Comparison of ENCODE assay signal across 8 cellular contexts in the genomic region with DNA sequence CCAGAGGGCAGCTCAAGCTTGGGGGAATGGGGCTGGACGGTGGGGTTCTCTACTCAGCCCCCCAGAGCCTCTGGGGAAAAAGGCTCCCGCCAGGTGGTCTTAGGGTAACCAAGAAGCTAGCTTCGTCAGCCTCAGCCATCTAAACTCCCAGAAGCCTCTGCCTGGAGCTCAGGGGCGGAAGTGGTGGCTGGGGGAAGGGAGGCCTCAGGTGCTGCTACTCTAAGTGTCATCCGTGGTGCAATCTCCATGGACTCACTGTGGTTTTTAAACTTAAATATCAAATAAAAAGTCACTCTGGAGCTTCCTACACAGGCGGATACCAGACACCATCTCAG. TPM values are rescaled to one million over a fixed set of nuclear protein-coding genes. Genes with fewer than 3 reads are reported as not detected.
DNase-seq lines count a peak whose midpoint lies in the region; ATAC-seq and TF ChIP-seq lines count a peak whose summit lies in the region.

No MANE protein-coding gene starts in this region.

- H4K20me1 ChIP-seq in OCI-LY7 (ENCODE audit: insufficient read depth, low read length): peaks cover 9% of the 10 kb centered on the region

- TF ChIP-seq CTCF in OCI-LY7 (conservative IDR thresholded peaks at IDR 0.05; ENCODE audit: low read length) (no peak), nephron progenitor cell (IDR thresholded peaks at IDR 0.05) (no peak)

- peak overlapping the region; percentile 97 for H3K4me2 ChIP-seq in OCI-LY7 (ENCODE audit: low read length)

- peaks cover 56% of the 10 kb centered on the region for H3K79me2 ChIP-seq in OCI-LY7 (ENCODE audit: insufficient read depth, low read depth, low read length)

- ATAC-seq in GM18502 (IDR thresholded peaks at IDR 0.05; ENCODE audit: poor library complexity, unreplicated experiment) (peak; percentile 70), HG02763 (IDR thresholded peaks at IDR 0.05; ENCODE audit: unreplicated experiment) (peak; percentile 62)

- DNase-seq in OCI-LY7 (ENCODE audit: low spot score) (peak; percentile 86), nephron progenitor cell (no peak), NCI-H2227 treated with DMSO at 0.1 percent for 48 hours (lab: John Stamatoyannopoulos, UW) (no peak), HAP-1 (ENCODE audit: low spot score in 2 of 2) (no peak), superior temporal gyrus (ENCODE audit: extremely low spot score) (no peak)
- peak; percentile 88 for DNase-seq in activated naive CD4-positive, alpha-beta T cell treated with anti-CD3 and anti-CD28 coated beads, Interleukin-2, amount 10 ng/mL, durations not matched to agents 7 days and 5 days

- BruUV-seq in OCI-LY7 (replicated peaks; lab: Mats Ljungman, UMichigan): no TSS peak

- peaks cover 49% of the 10 kb centered on the region for H3K36me3 ChIP-seq in OCI-LY7 (ENCODE audit: insufficient read depth, low read length)
- H3K36me3 ChIP-seq in HAP-1 (replicated peaks): no peaks in the 10 kb centered on the region

- H3K9me3 Mint-ChIP-seq in activated naive CD4-positive, alpha-beta T cell treated with anti-CD3 and anti-CD28 coated beads, Interleukin-2, amount 10 ng/mL, durations not matched to agents 7 days and 5 days: peaks cover 20% of the 10 kb centered on the region
- peaks cover 32% of the 10 kb centered on the region for H3K9me3 Mint-ChIP-seq in nephron progenitor cell

- POLR2A ChIA-PET in OCI-LY7 (lab: Charles Lee): interaction anchor here (0.6 to 1.4 kb wide), 6 partner anchors 10 to 1826 kb away, joined by 3 to 13 read pairs (median 6); a partner anchor contains a TSS

- H3K9me3 ChIP-seq in OCI-LY7 (ENCODE audit: low read length): peaks cover 32% of the 10 kb centered on the region
- H3K9me3 ChIP-seq in HAP-1: no peaks in the 10 kb centered on the region

- H3K27me3 ChIP-seq in HAP-1 (ENCODE audit: low read depth): no peaks in the 10 kb centered on the region

- H3K27ac ChIP-seq in OCI-LY7 (ENCODE audit: low read depth, low read length, poor library complexity, severe bottlenecking): peak overlapping the region; percentile 86

- H3K4me3 Mint-ChIP-seq in activated naive CD4-positive, alpha-beta T cell treated with anti-CD3 and anti-CD28 coated beads, Interleukin-2, amount 10 ng/mL, durations not matched to agents 7 days and 5 days: peak overlapping the region; percentile 86
- peak overlapping the region; percentile 69 for H3K4me3 Mint-ChIP-seq in nephron progenitor cell

- peak overlapping the region; percentile 92 for H3K27ac Mint-ChIP-seq in activated naive CD4-positive, alpha-beta T cell treated with anti-CD3 and anti-CD28 coated beads, Interleukin-2, amount 10 ng/mL, durations not matched to agents 7 days and 5 days
- no peak overlapping the region for H3K27ac Mint-ChIP-seq in nephron progenitor cell

- H3K27me3 Mint-ChIP-seq in activated naive CD4-positive, alpha-beta T cell treated with anti-CD3 and anti-CD28 coated beads, Interleukin-2, amount 10 ng/mL, durations not matched to agents 7 days and 5 days: no peaks in the 10 kb centered on the region
- peaks cover 56% of the 10 kb centered on the region for H3K27me3 Mint-ChIP-seq in nephron progenitor cell (ENCODE audit: low read depth, poor library complexity)

- peak overlapping the region; percentile 93; the same call in 1 of the 2 replicates for H2AFZ ChIP-seq in OCI-LY7 (ENCODE audit: low read length)

- H3K4me3 ChIP-seq in OCI-LY7 (ENCODE audit: low read depth, low read length, poor library complexity, severe bottlenecking): peak overlapping the region; percentile 88
- no peak overlapping the region for H3K4me3 ChIP-seq in HAP-1

- peaks cover 57% of the 10 kb centered on the region for H3K4me1 Mint-ChIP-seq in activated naive CD4-positive, alpha-beta T cell treated with anti-CD3 and anti-CD28 coated beads, Interleukin-2, amount 10 ng/mL, durations not matched to agents 7 days and 5 days
- H3K4me1 Mint-ChIP-seq in nephron progenitor cell: peaks cover 4% of the 10 kb centered on the region

- intact Hi-C loops in OCI-LY7 (cut with micrococcal nuclease; ENCODE audit: unreplicated experiment): loop anchor here (1.0 kb wide), 1 partner anchor 55 kb away; a partner anchor contains a TSS

- in situ Hi-C loops in HAP-1 (cut with MboI; ENCODE audit: low sequenced_read_pairs): no loop called here

- H3K4me1 ChIP-seq in OCI-LY7 (ENCODE audit: insufficient read depth, low read length, poor library complexity, severe bottlenecking) (peaks cover 19% of the 10 kb centered on the region), HAP-1 (no peaks in the 10 kb centered on the region)

- H3K9me2 ChIP-seq in OCI-LY7 (ENCODE audit: insufficient read depth, low read length): no peaks in the 10 kb centered on the region

- H3K36me3 Mint-ChIP-seq in activated naive CD4-positive, alpha-beta T cell treated with anti-CD3 and anti-CD28 coated beads, Interleukin-2, amount 10 ng/mL, durations not matched to agents 7 days and 5 days: peaks cover 47% of the 10 kb centered on the region
- H3K36me3 Mint-ChIP-seq in nephron progenitor cell (ENCODE audit: low read depth): no peaks in the 10 kb centered on the region

- CTCF ChIA-PET in OCI-LY7 (lab: Charles Lee; ENCODE audit: unreplicated experiment): no interaction called here
- CTCF ChIA-PET in activated naive CD4-positive, alpha-beta T cell treated with anti-CD3 and anti-CD28 coated beads, Interleukin-2, amount 10 ng/mL, durations not matched to agents 7 days and 5 days (lab: Charles Lee): interaction anchor here (1.1 to 2.0 kb wide), 3 partner anchors 10 to 57 kb away, joined by 4 to 14 read pairs (median 6); no protein-coding TSS in a partner anchor

RNA-seq across cellular contexts. Expression of a gene that starts 0.7 kb away (rescaled TPM):
- 159 and 161 TPM in 2 replicates for total RNA-seq in OCI-LY7 (2014; rRNA removed; shearing (Covaris generic))
- total RNA-seq in OCI-LY7 (2022): 196 and 205 TPM in 2 replicates

RNA-seq across cellular contexts. Expression of a gene that starts 54.2 kb away (rescaled TPM):
- 27.4 and 40.4 TPM in 2 replicates for total RNA-seq in OCI-LY7 (2014; rRNA removed; shearing (Covaris generic))
- 65.9 and 69.2 TPM in 2 replicates for total RNA-seq in OCI-LY7 (2022)

Comparison
In these comparisons a context has a peak if more than half of its experiments do, and no peak if none do; other contexts are left out.
1. DNase-seq: peak in OCI-LY7 (single experiment) and activated naive CD4-positive, alpha-beta T cell treated with anti-CD3 and anti-CD28 coated beads, Interleukin-2, amount 10 ng/mL, durations not matched to agents 7 days and 5 days (single experiment); none in nephron progenitor cell (single experiment), NCI-H2227 treated with DMSO at 0.1 percent for 48 hours (single experiment), HAP-1 (0 of 2) and superior temporal gyrus (single experiment).